In genomic region chr12:3214508-3215365, GRCh38 we compare ENCODE assay signal across 1 cellular context.
A peak's percentile ranks its signal among the peaks of the same experiment; 100 is the strongest.
TF ChIP-seq lines count a peak whose summit lies in the region.

No MANE protein-coding gene starts in this region.

TF ChIP-seq in H1, 55 proteins besides CTCF, POLR2A, EP300 and RAD21:
- TF ChIP-seq ATF2 (IDR thresholded peaks at IDR 0.05; ENCODE audit: low read length) (no peak), POU5F1 (IDR thresholded peaks at IDR 0.05; ENCODE audit: low read depth, low read length) (no peak), ASH2L (IDR thresholded peaks at IDR 0.05; ENCODE audit: low read length) (peak; percentile 38), CBX5 (IDR thresholded peaks at IDR 0.05; ENCODE audit: low read depth, low read length) (no peak), EGR1 (IDR thresholded peaks at IDR 0.05; ENCODE audit: borderline replicate concordance, low read depth, low read length) (peak; percentile 73; the same call in 1 of the 2 replicates), SIX5 (IDR thresholded peaks at IDR 0.05; ENCODE audit: low read depth, low read length) (no peak), TAF7 (optimal IDR thresholded peaks at IDR 0.05; ENCODE audit: borderline replicate concordance, low read depth, low read length) (no peak), CHD2 (IDR thresholded peaks at IDR 0.05; ENCODE audit: low read length) (no peak)
